ENCODE assay signal across 17 cellular contexts in genomic region chr20:37341632-37342031, GRCh38. TPM values are rescaled to one million over a fixed set of nuclear protein-coding genes. Genes with fewer than 3 reads are reported as not detected.
DNase-seq lines count a peak whose midpoint lies in the region; ATAC-seq, FAIRE-seq and TF ChIP-seq lines count a peak whose summit lies in the region.
"Had no signal": no experiment of that assay in that cellular context is flagged by ENCODE, and none has a peak within 500 bp of the region (broad histone marks: within the 10 kb centered on the region; RNA-seq: fewer than 3 reads in every experiment).

No MANE protein-coding gene starts in this region.

- H3F3A ChIP-seq in neural progenitor cell (ENCODE audit: low read depth) = peaks cover 29% of the 10 kb centered on the region

- no peaks in the 10 kb centered on the region for H3K36me3 Mint-ChIP-seq in activated naive CD4-positive, alpha-beta T cell treated with anti-CD3 and anti-CD28 coated beads, Interleukin-2, amount 50 U/mL, for 24 hours
- no peaks in the 10 kb centered on the region for H3K36me3 Mint-ChIP-seq in neural progenitor cell

- H3K4me3 ChIP-seq in RWPE2 (ENCODE audit: severe bottlenecking) (no peak overlapping the region), neural progenitor cell (no peak overlapping the region), H7 (ENCODE audit: insufficient read depth, low read depth, low read length) (no peak overlapping the region)
- H3K4me3 ChIP-seq: A549, SJSA1 had no signal

- H3K9ac ChIP-seq in neural progenitor cell = no peak overlapping the region

- H3K27ac ChIP-seq in RWPE2 (ENCODE audit: poor library complexity, severe bottlenecking) (no peak overlapping the region), neural progenitor cell (no peak overlapping the region)
- H3K27ac ChIP-seq: SJSA1 had no signal

- no peak overlapping the region for H3K4me2 ChIP-seq in neural progenitor cell
- H3K4me2 ChIP-seq: A549 had no signal

- H3K27ac Mint-ChIP-seq in activated naive CD4-positive, alpha-beta T cell treated with anti-CD3 and anti-CD28 coated beads, Interleukin-2, amount 50 U/mL, for 24 hours = peak overlapping the region; percentile 52
- H3K27ac Mint-ChIP-seq in neural progenitor cell = peak overlapping the region; percentile 5

- no peak for DNase-seq in activated naive CD4-positive, alpha-beta T cell (lab: John Stamatoyannopoulos, UW)
- DNase-seq in RWPE2 (ENCODE audit: low spot score) (peak; percentile 84), neural progenitor cell (ENCODE audit: low spot score) (no peak), D721Med (ENCODE audit: insufficient read length, low spot score) (no peak), H7 (no peak), DMS53 (lab: John Stamatoyannopoulos, UW) (no peak), retina (no peak)
- DNase-seq: C1 segment of cervical spinal cord, HCEC 1CT, NCI-H2029 treated with DMSO at 0.1 percent for 48 hours, NCI-H2227 treated with DMSO at 0.1 percent for 48 hours, NCI-H526, OCI-M1 had no signal

- H3K4me3 Mint-ChIP-seq in activated naive CD4-positive, alpha-beta T cell treated with anti-CD3 and anti-CD28 coated beads, Interleukin-2, amount 50 U/mL, for 24 hours = no peak overlapping the region
- no peak overlapping the region for H3K4me3 Mint-ChIP-seq in neural progenitor cell

- H3K9me3 ChIP-seq in RWPE2 (ENCODE audit: severe bottlenecking) (no peaks in the 10 kb centered on the region), neural progenitor cell (ENCODE audit: low read depth) (no peaks in the 10 kb centered on the region)
- H3K9me3 ChIP-seq: A549, SJSA1 had no signal

- peaks cover 22% of the 10 kb centered on the region for H3K4me1 Mint-ChIP-seq in activated naive CD4-positive, alpha-beta T cell treated with anti-CD3 and anti-CD28 coated beads, Interleukin-2, amount 50 U/mL, for 24 hours
- peaks cover 57% of the 10 kb centered on the region for H3K4me1 Mint-ChIP-seq in neural progenitor cell

- ATAC-seq in RWPE2 (ENCODE audit: low read depth) = no peak
- ATAC-seq: A549 had no signal

- H3K4me1 ChIP-seq in RWPE2 (ENCODE audit: insufficient read depth, poor library complexity, severe bottlenecking) (peaks cover 22% of the 10 kb centered on the region), neural progenitor cell (peaks cover 14% of the 10 kb centered on the region)

- H4K20me1 ChIP-seq in neural progenitor cell (ENCODE audit: low read depth) = peaks cover under 1% of the 10 kb centered on the region

- H2AFZ ChIP-seq in neural progenitor cell (replicated peaks) = no peak overlapping the region

- no peak for FAIRE-seq in D721Med (lab: Jason Lieb, UNC)
- FAIRE-seq: A549, HTR-8/SVneo had no signal

- H3K79me2 ChIP-seq in neural progenitor cell (ENCODE audit: low read depth) = peaks cover 13% of the 10 kb centered on the region

- no peaks in the 10 kb centered on the region for H3K27me3 Mint-ChIP-seq in activated naive CD4-positive, alpha-beta T cell treated with anti-CD3 and anti-CD28 coated beads, Interleukin-2, amount 50 U/mL, for 24 hours
- peaks cover 10% of the 10 kb centered on the region for H3K27me3 Mint-ChIP-seq in neural progenitor cell (ENCODE audit: insufficient read depth, low read depth)

- H3K9me3 Mint-ChIP-seq in activated naive CD4-positive, alpha-beta T cell treated with anti-CD3 and anti-CD28 coated beads, Interleukin-2, amount 50 U/mL, for 24 hours = no peaks in the 10 kb centered on the region
- no peaks in the 10 kb centered on the region for H3K9me3 Mint-ChIP-seq in neural progenitor cell

- H3K27me3 ChIP-seq in RWPE2 (ENCODE audit: insufficient read depth, poor library complexity, severe bottlenecking) (no peaks in the 10 kb centered on the region), neural progenitor cell (no peaks in the 10 kb centered on the region), H7 (ENCODE audit: control insufficient read depth, insufficient read depth, low read length) (no peaks in the 10 kb centered on the region)
- H3K27me3 ChIP-seq: SJSA1 had no signal

- TF ChIP-seq CTCF in RWPE2 (IDR thresholded peaks at IDR 0.05; ENCODE audit: poor library complexity, severe bottlenecking) (no peak), neural progenitor cell (IDR thresholded peaks at IDR 0.05) (no peak), D721Med (IDR thresholded peaks at IDR 0.05; ENCODE audit: insufficient read depth, missing control alignments) (no peak)

- H3K36me3 ChIP-seq in RWPE2 (ENCODE audit: low read depth) (no peaks in the 10 kb centered on the region), neural progenitor cell (no peaks in the 10 kb centered on the region), H7 (replicated peaks; ENCODE audit: control insufficient read depth, insufficient read depth, low read length) (no peaks in the 10 kb centered on the region)
- H3K36me3 ChIP-seq: SJSA1 had no signal

RNA-seq across cellular contexts. Expression of gene SRC, which starts 4.3 kb away (rescaled TPM):
- 15.4 and 47.4 TPM in 2 replicates for total RNA-seq in neural progenitor cell (ENCODE audit: low replicate concordance)
- 31.4 and 32.5 TPM in 2 replicates for total RNA-seq in H7 (2014; rRNA removed; shearing (Covaris generic))

RNA-seq across cellular contexts. Expression of gene MANBAL, which starts 52.2 kb away (rescaled TPM):
- total RNA-seq in neural progenitor cell (ENCODE audit: low replicate concordance) = 32.7 and 44.8 TPM in 2 replicates
- 22.4 and 34.6 TPM in 2 replicates for total RNA-seq in H7 (2014; rRNA removed; shearing (Covaris generic))
